ENCODE assay signal across 19 cellular contexts in genomic region chr10:855671-856070, GRCh38.
"Had no signal": no experiment of that assay in that cellular context is flagged by ENCODE, and none has a peak within 500 bp of the region (broad histone marks: within the 10 kb centered on the region; RNA-seq: fewer than 3 reads in every experiment).

No MANE protein-coding gene starts in this region.

- ATAC-seq: body of pancreas, T-cell had no signal

- H3K27ac Mint-ChIP-seq: stimulated activated naive CD8-positive, alpha-beta T cell treated with anti-CD3 and anti-CD28 coated beads, Interleukin-15, Interleukin-2, amounts not matched to agents 100 ng/mL and 50 ng/mL, for 24 hours; T-cell had no signal

- H3K27ac ChIP-seq: dorsolateral prefrontal cortex, epithelial cell of prostate, SK-N-MC, transverse colon, vagina had no signal

- DNase-seq: activated CD4-positive, alpha-beta T cell treated with anti-CD3 and anti-CD28 coated beads for 1 hour; activated naive CD4-positive, alpha-beta T cell; activated naive CD8-positive, alpha-beta T cell treated with anti-CD3 and anti-CD28 coated beads, Interleukin-2, amount 10 ng/mL, durations not matched to agents 7 days and 5 days; body of pancreas; central memory CD4-positive, alpha-beta T cell; dorsolateral prefrontal cortex; endodermal cell; foreskin fibroblast; hippocampal formation; right cardiac atrium; stimulated activated CD4-positive, alpha-beta T cell treated with anti-CD3 and anti-CD28 coated beads, Interleukin-2, amount 100 ng/mL, for 24 hours; T-cell; T-helper 9 cell; transverse colon had no signal

- H3K4me3 Mint-ChIP-seq: activated naive CD8-positive, alpha-beta T cell treated with anti-CD3 and anti-CD28 coated beads, Interleukin-2, amount 10 ng/mL, durations not matched to agents 7 days and 5 days; endodermal cell; stimulated activated naive CD8-positive, alpha-beta T cell treated with anti-CD3 and anti-CD28 coated beads, Interleukin-15, Interleukin-2, amounts not matched to agents 100 ng/mL and 50 ng/mL, for 24 hours; T-cell had no signal

- H3K27me3 Mint-ChIP-seq: activated naive CD8-positive, alpha-beta T cell treated with anti-CD3 and anti-CD28 coated beads, Interleukin-2, amount 10 ng/mL, durations not matched to agents 7 days and 5 days; stimulated activated naive CD8-positive, alpha-beta T cell treated with anti-CD3 and anti-CD28 coated beads, Interleukin-15, Interleukin-2, amounts not matched to agents 100 ng/mL and 50 ng/mL, for 24 hours; T-cell had no signal

- H3K27me3 ChIP-seq: body of pancreas, dorsolateral prefrontal cortex, transverse colon, vagina had no signal

- H3K4me3 ChIP-seq: body of pancreas, dorsolateral prefrontal cortex, lung, SK-N-MC, transverse colon, vagina had no signal

- H3K9me3 ChIP-seq: body of pancreas, transverse colon, vagina had no signal

- H3K9me3 Mint-ChIP-seq: T-cell had no signal
